ENCODE assay signal across 10 cellular contexts in genomic region chr10:107163904-107164861, GRCh38.
DNase-seq lines count a peak whose midpoint lies in the region; ATAC-seq and TF ChIP-seq lines count a peak whose summit lies in the region.
"Had no signal": no experiment of that assay in that cellular context is flagged by ENCODE, and none has a peak within 500 bp of the region (broad histone marks: within the 10 kb centered on the region; RNA-seq: fewer than 3 reads in every experiment).

SORCS1 (minus strand) TSS chr10:107164706.

- peak; percentile 18 for DNase-seq in GM13976 (ENCODE audit: low spot score)
- peak; percentile 55 for DNase-seq in astrocyte of the hippocampus (ENCODE audit: low read depth, low spot score)
- DNase-seq in retina: peak; percentile 90
- no peak for DNase-seq in activated CD8-positive, alpha-beta memory T cell treated with anti-CD3 and anti-CD28 coated beads, Interleukin-2, amount 50 U/mL, for 48 hours
- no peak for DNase-seq in NK-92 treated with Interleukin-12 subunit alpha and Interleukin-12 subunit beta, amount 100 ng/mL, for 24 hours (lab: John Stamatoyannopoulos, UW)
- DNase-seq in NCI-H2227 (lab: John Stamatoyannopoulos, UW; ENCODE audit: unreplicated experiment): no peak
- DNase-seq: activated CD4-positive, CD25-positive, alpha-beta regulatory T cell had no signal

- H3K4me3 ChIP-seq in iPS-18c (ENCODE audit: insufficient read depth, low read depth, low read length): peak within 1 kb of the TSS; percentile 86

- no peak for TF ChIP-seq CTCF in GM13976 (IDR thresholded peaks at IDR 0.05; ENCODE audit: borderline replicate concordance, control extremely low read depth, extremely low read depth, insufficient read depth, missing control alignments)

- no peaks in the 10 kb centered on the region for H3K9me3 ChIP-seq in iPS-18c (ENCODE audit: control insufficient read depth, insufficient read depth, low read length)

- in situ Hi-C loops in GM13976 (cut with MboI; ENCODE audit: low sequenced_read_pairs, unreplicated experiment): no loop called here

- ATAC-seq in GM19463 (IDR thresholded peaks at IDR 0.05; ENCODE audit: unreplicated experiment): no peak
- ATAC-seq: naive thymus-derived CD8-positive, alpha-beta T cell had no signal

Comparison
In these comparisons a context has a peak if more than half of its experiments do, and no peak if none do; other contexts are left out.
1. DNase-seq: peak in GM13976 (single experiment), astrocyte of the hippocampus (single experiment) and retina (single experiment); none in activated CD8-positive, alpha-beta memory T cell treated with anti-CD3 and anti-CD28 coated beads, Interleukin-2, amount 50 U/mL, for 48 hours (single experiment), NK-92 treated with Interleukin-12 subunit alpha and Interleukin-12 subunit beta, amount 100 ng/mL, for 24 hours (single experiment) and NCI-H2227 (single experiment).